26 cellular contexts compared by ENCODE assay signal in the genomic region with DNA sequence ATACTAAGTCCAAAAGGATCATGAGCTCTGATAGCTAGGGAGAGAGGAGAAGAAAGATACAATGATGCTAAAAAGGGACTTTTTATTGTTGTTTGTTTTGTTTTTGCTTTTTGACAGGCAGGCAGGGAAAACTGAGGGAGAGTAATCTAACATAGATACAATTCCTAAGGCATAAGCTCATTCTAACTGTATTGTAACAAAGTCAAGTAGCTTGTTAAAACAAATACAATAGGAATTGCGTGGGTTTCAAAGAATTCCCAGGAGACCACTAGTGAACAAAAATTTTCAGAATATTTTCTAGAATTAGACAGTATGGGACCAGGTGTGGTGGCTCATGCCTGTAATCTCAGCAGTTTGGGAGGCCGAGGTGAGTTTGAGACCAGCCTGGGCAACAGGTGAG.
"Had no signal": no experiment of that assay in that cellular context is flagged by ENCODE, and none has a peak within 500 bp of the region (broad histone marks: within the 10 kb centered on the region; RNA-seq: fewer than 3 reads in every experiment).

No MANE protein-coding gene starts in this region.

- H3K27ac ChIP-seq: colonic mucosa, neutrophil, ovary, prostate gland, sigmoid colon, thyroid gland had no signal

- H3K4me1 Mint-ChIP-seq: activated B cell treated with CpG ODN at 0.5 μM for 24 hours; activated CD8-positive, alpha-beta memory T cell treated with anti-CD3 and anti-CD28 coated beads, Interleukin-2, amount 10 ng/mL, durations not matched to agents 7 days and 5 days; activated naive CD8-positive, alpha-beta T cell treated with anti-CD3 and anti-CD28 coated beads for 36 hours; nephron; stimulated activated memory B cell treated with anti-CD40 and anti-IgM and Interleukin-4, amounts not matched to agents 10 μg/mL and 1 μg/mL and 100 μg/mL, for 72 hours; stimulated activated naive CD8-positive, alpha-beta T cell treated with anti-CD3 and anti-CD28 coated beads, Interleukin-15, amount 100 ng/mL, for 72 hours; T-cell had no signal

- DNase-seq: activated B cell treated with CpG ODN at 0.5 μM for 24 hours; activated CD8-positive, alpha-beta memory T cell treated with anti-CD3 and anti-CD28 coated beads, Interleukin-2, amount 10 ng/mL, durations not matched to agents 7 days and 5 days; activated CD8-positive, alpha-beta T cell treated with anti-CD3 and anti-CD28 coated beads, Interleukin-2, amount 10 ng/mL, durations not matched to agents 7 days and 5 days; activated naive CD4-positive, alpha-beta T cell treated with Interleukin-2 at 50 U/mL for 16 hours; activated naive CD8-positive, alpha-beta T cell treated with anti-CD3 and anti-CD28 coated beads for 36 hours; activated T-cell treated with anti-CD3 and anti-CD28 coated beads, Interleukin-2, amount 50 U/mL, for 48 hours; amniotic stem cell; colonic mucosa; effector CD8-positive, alpha-beta T cell; head of caudate nucleus; hippocampal formation; left colon; mammary epithelial cell; ovary; sigmoid colon; stimulated activated CD4-positive, alpha-beta T cell treated with anti-CD3 and anti-CD28 coated beads, Interleukin-1b, Interleukin-23, amount 100 ng/mL, for 48 hours; stimulated activated CD4-positive, alpha-beta T cell treated with anti-CD3 and anti-CD28 coated beads, Interleukin-4, amount 100 ng/mL, for 4 hours; stimulated activated CD8-positive, alpha-beta memory T cell treated with anti-CD3 and anti-CD28 coated beads, Interleukin-4, amount 100 ng/mL, for 48 hours; stimulated activated naive CD8-positive, alpha-beta T cell treated with anti-CD3 and anti-CD28 coated beads, Interleukin-15, amount 100 ng/mL, for 72 hours; T-cell; thyroid gland had no signal

- H3K36me3 Mint-ChIP-seq: activated CD8-positive, alpha-beta memory T cell treated with anti-CD3 and anti-CD28 coated beads, Interleukin-2, amount 10 ng/mL, durations not matched to agents 7 days and 5 days; activated naive CD8-positive, alpha-beta T cell treated with anti-CD3 and anti-CD28 coated beads for 36 hours; stimulated activated memory B cell treated with anti-CD40 and anti-IgM and Interleukin-4, amounts not matched to agents 10 μg/mL and 1 μg/mL and 100 μg/mL, for 72 hours; T-cell had no signal

- H3K4me1 ChIP-seq: colonic mucosa, prostate gland, sigmoid colon, thyroid gland had no signal

- H3K27ac Mint-ChIP-seq: activated B cell treated with CpG ODN at 0.5 μM for 24 hours; activated CD8-positive, alpha-beta memory T cell treated with anti-CD3 and anti-CD28 coated beads, Interleukin-2, amount 10 ng/mL, durations not matched to agents 7 days and 5 days; activated CD8-positive, alpha-beta T cell treated with anti-CD3 and anti-CD28 coated beads, Interleukin-2, amount 10 ng/mL, durations not matched to agents 7 days and 5 days; activated naive CD8-positive, alpha-beta T cell treated with anti-CD3 and anti-CD28 coated beads for 36 hours; nephron; stimulated activated memory B cell treated with anti-CD40 and anti-IgM and Interleukin-4, amounts not matched to agents 10 μg/mL and 1 μg/mL and 100 μg/mL, for 72 hours; stimulated activated naive CD8-positive, alpha-beta T cell treated with anti-CD3 and anti-CD28 coated beads, Interleukin-15, amount 100 ng/mL, for 72 hours; T-cell had no signal

- H3K27me3 Mint-ChIP-seq: activated B cell treated with CpG ODN at 0.5 μM for 24 hours; stimulated activated memory B cell treated with anti-CD40 and anti-IgM and Interleukin-4, amounts not matched to agents 10 μg/mL and 1 μg/mL and 100 μg/mL, for 72 hours; stimulated activated naive CD8-positive, alpha-beta T cell treated with anti-CD3 and anti-CD28 coated beads, Interleukin-15, amount 100 ng/mL, for 72 hours had no signal

- H3K4me2 ChIP-seq: smooth muscle cell had no signal

- H3K4me3 Mint-ChIP-seq: activated B cell treated with CpG ODN at 0.5 μM for 24 hours; activated CD8-positive, alpha-beta memory T cell treated with anti-CD3 and anti-CD28 coated beads, Interleukin-2, amount 10 ng/mL, durations not matched to agents 7 days and 5 days; activated CD8-positive, alpha-beta T cell treated with anti-CD3 and anti-CD28 coated beads, Interleukin-2, amount 10 ng/mL, durations not matched to agents 7 days and 5 days; activated naive CD8-positive, alpha-beta T cell treated with anti-CD3 and anti-CD28 coated beads for 36 hours; nephron; stimulated activated memory B cell treated with anti-CD40 and anti-IgM and Interleukin-4, amounts not matched to agents 10 μg/mL and 1 μg/mL and 100 μg/mL, for 72 hours; stimulated activated naive CD8-positive, alpha-beta T cell treated with anti-CD3 and anti-CD28 coated beads, Interleukin-15, amount 100 ng/mL, for 72 hours; T-cell had no signal

- H3K36me3 ChIP-seq: colonic mucosa, neutrophil, ovary, prostate gland, sigmoid colon, thyroid gland had no signal

- H3K9me3 Mint-ChIP-seq: activated B cell treated with CpG ODN at 0.5 μM for 24 hours; activated naive CD8-positive, alpha-beta T cell treated with anti-CD3 and anti-CD28 coated beads for 36 hours; nephron; stimulated activated naive CD8-positive, alpha-beta T cell treated with anti-CD3 and anti-CD28 coated beads, Interleukin-15, amount 100 ng/mL, for 72 hours; T-cell had no signal

- H3K4me3 ChIP-seq: colonic mucosa, ovary, prostate gland, sigmoid colon, smooth muscle cell, thyroid gland had no signal

- ATAC-seq: activated CD8-positive, alpha-beta memory T cell treated with anti-CD3 and anti-CD28 coated beads, Interleukin-2, amount 10 ng/mL, durations not matched to agents 7 days and 5 days; activated CD8-positive, alpha-beta T cell treated with anti-CD3 and anti-CD28 coated beads, Interleukin-2, amount 10 ng/mL, durations not matched to agents 7 days and 5 days; left colon; stimulated activated memory B cell treated with anti-CD40 and anti-IgM and Interleukin-4, amounts not matched to agents 10 μg/mL and 1 μg/mL and 100 μg/mL, for 72 hours; stimulated activated naive CD8-positive, alpha-beta T cell treated with anti-CD3 and anti-CD28 coated beads, Interleukin-15, amount 100 ng/mL, for 72 hours; T-cell had no signal

- H3K9me3 ChIP-seq: colonic mucosa, neutrophil, ovary, prostate gland, sigmoid colon, thyroid gland had no signal

- H3K27me3 ChIP-seq: colonic mucosa, neutrophil, ovary, sigmoid colon, thyroid gland had no signal
